Comparison of ENCODE assay signal across 18 cellular contexts in the genomic region with DNA sequence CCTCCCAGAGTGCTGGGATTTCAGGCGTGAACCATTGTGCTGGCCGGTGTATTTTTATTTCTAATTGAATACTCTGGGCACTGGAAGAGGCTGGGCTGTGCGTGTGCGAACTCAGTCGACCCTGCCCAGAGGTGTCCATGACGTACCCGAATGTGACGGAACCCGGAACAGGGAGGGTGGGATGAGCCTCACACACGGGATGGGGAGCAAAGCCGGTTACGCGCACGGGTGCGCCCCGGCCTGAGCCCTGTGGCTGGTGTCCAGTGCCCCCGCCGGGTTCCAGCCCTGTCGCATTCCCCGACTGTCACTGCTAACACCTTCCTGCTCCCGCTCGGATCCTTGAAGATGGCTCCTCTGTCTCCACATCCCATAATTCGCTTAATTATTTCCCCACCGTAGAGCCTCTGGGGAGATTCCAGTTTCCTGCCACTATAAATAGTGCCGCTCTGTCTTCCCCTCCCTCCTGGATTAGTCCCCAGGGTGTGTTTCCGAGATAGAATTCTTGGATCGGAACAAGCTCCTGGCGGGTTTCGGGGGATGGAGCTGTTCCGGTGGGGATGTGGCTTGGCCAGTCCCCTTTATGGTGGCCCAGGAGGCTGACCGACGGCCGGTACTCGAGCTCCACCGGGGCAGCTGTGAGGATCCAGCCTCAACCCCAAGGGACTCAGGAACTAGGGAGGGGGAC. TPM values are rescaled to one million over a fixed set of nuclear protein-coding genes. Genes with fewer than 3 reads are reported as not detected.
DNase-seq lines count a peak whose midpoint lies in the region; ATAC-seq and TF ChIP-seq lines count a peak whose summit lies in the region.
"Had no signal": no experiment of that assay in that cellular context is flagged by ENCODE, and none has a peak within 500 bp of the region (broad histone marks: within the 10 kb centered on the region; RNA-seq: fewer than 3 reads in every experiment).

No MANE protein-coding gene starts in this region.

- WGBS in spleen, 5 donors = 69 to 89% (median 84%) methylated on average over 30 to 35 of the region's 35 CpGs

- no peak overlapping the region for H3K4me3 ChIP-seq in HEK293 (ENCODE audit: low read depth, low read length)
- H3K4me3 ChIP-seq in coronary artery = peak overlapping the region; percentile 65
- H3K4me3 ChIP-seq in spleen = no peak overlapping the region
- H3K4me3 ChIP-seq: colonic mucosa, K562, smooth muscle cell had no signal

- H3K9me3 Mint-ChIP-seq in T-helper 2 cell treated with Interferon-gamma antibody and Interleukin-4, amounts not matched to agents 5 μg/mL and 100 μg/mL, for 36 hours = no peaks in the 10 kb centered on the region
- H3K9me3 Mint-ChIP-seq: activated naive CD4-positive, alpha-beta T cell treated with anti-CD3 and anti-CD28 coated beads, Interleukin-2, amount 50 U/mL, for 72 hours; T-cell had no signal

- intact Hi-C loops in spleen (cut with DNase I; ENCODE audit: low total_unique reads) = no loop called here

- CTCF ChIA-PET in HEK293 (lab: Yijun Ruan, JAX) = no interaction called here

- H3K36me3 ChIP-seq in HEK293 (ENCODE audit: control insufficient read depth in 2 of 2, insufficient read depth in 1 of 2, low read length in 2 of 2) = peaks cover 0 to 17% of the 10 kb centered on the region in 2 experiments; a peak in 2 of 3 replicates
- peaks cover 0 to 91% (median 51%) of the 10 kb centered on the region in 6 donors for H3K36me3 ChIP-seq in spleen
- H3K36me3 ChIP-seq: colonic mucosa had no signal

- H3K9me3 ChIP-seq in HEK293 (ENCODE audit: control insufficient read depth, insufficient read depth, low read depth, low read length) (no peaks in the 10 kb centered on the region), spleen (no peaks in the 10 kb centered on the region)
- H3K9me3 ChIP-seq: BE2C, colonic mucosa had no signal

- H3K27me3 ChIP-seq in spleen (replicated peaks in 1 of 7) = no peaks in the 10 kb centered on the region
- H3K27me3 ChIP-seq: BE2C, colonic mucosa had no signal

- TF ChIP-seq POLR2A in spleen (IDR thresholded peaks at IDR 0.05) = no peak

- TF ChIP-seq CTCF in HEK293 (tag by site-specific recombination; IDR thresholded peaks at IDR 0.05) = no peak
- TF ChIP-seq CTCF in coronary artery (IDR thresholded peaks at IDR 0.05) = no peak
- no peak for TF ChIP-seq CTCF in spleen (IDR thresholded peaks at IDR 0.05 in 8 of 11, conservative IDR thresholded peaks at IDR 0.05 in 3 of 11)

- POLR2A ChIA-PET in HEK293 (lab: Yijun Ruan, JAX) = no interaction called here

- H3K4me1 ChIP-seq in HEK293 (ENCODE audit: control insufficient read depth, insufficient read depth, low read length) (no peaks in the 10 kb centered on the region), spleen (peaks cover 14 to 90% (median 74%) of the 10 kb centered on the region in 6 donors)

- H3K27ac ChIP-seq in HEK293 (ENCODE audit: extremely low read depth, low read depth, low read length) (no peak overlapping the region), coronary artery (peak overlapping the region; percentile 64 to 87), spleen (peak overlapping the region; percentile 53 to 95 (median 84))
- H3K27ac ChIP-seq: colonic mucosa had no signal

- no peaks in the 10 kb centered on the region for H3K27me3 Mint-ChIP-seq in T-helper 2 cell treated with Interferon-gamma antibody and Interleukin-4, amounts not matched to agents 5 μg/mL and 100 μg/mL, for 36 hours (ENCODE audit: low read depth)
- H3K27me3 Mint-ChIP-seq: T-cell had no signal

- H3K36me3 Mint-ChIP-seq in T-helper 2 cell treated with Interferon-gamma antibody and Interleukin-4, amounts not matched to agents 5 μg/mL and 100 μg/mL, for 36 hours (ENCODE audit: low read depth) = peaks cover 6% of the 10 kb centered on the region
- H3K36me3 Mint-ChIP-seq: activated naive CD4-positive, alpha-beta T cell treated with anti-CD3 and anti-CD28 coated beads, Interleukin-2, amount 50 U/mL, for 72 hours had no signal

- no peaks in the 10 kb centered on the region for H3K4me1 Mint-ChIP-seq in T-helper 2 cell treated with Interferon-gamma antibody and Interleukin-4, amounts not matched to agents 5 μg/mL and 100 μg/mL, for 36 hours (ENCODE audit: low read depth)

- H3K4me3 Mint-ChIP-seq in T-helper 2 cell treated with Interferon-gamma antibody and Interleukin-4, amounts not matched to agents 5 μg/mL and 100 μg/mL, for 36 hours = no peak overlapping the region
- H3K4me3 Mint-ChIP-seq: T-cell had no signal

- no peak overlapping the region for H3K27ac Mint-ChIP-seq in T-helper 2 cell treated with Interferon-gamma antibody and Interleukin-4, amounts not matched to agents 5 μg/mL and 100 μg/mL, for 36 hours
- H3K27ac Mint-ChIP-seq: activated naive CD4-positive, alpha-beta T cell treated with anti-CD3 and anti-CD28 coated beads, Interleukin-2, amount 50 U/mL, for 72 hours; T-cell had no signal

- ATAC-seq in HG02870 (IDR thresholded peaks at IDR 0.05; ENCODE audit: unreplicated experiment) (no peak), HG03097 (IDR thresholded peaks at IDR 0.05; ENCODE audit: low FRiP score, unreplicated experiment) (no peak)
- ATAC-seq: K562, T-cell had no signal

- no peak for DNase-seq in coronary artery (ENCODE audit: low spot score)
- peak; percentile 82 for DNase-seq in hepatic stellate cell (ENCODE audit: low spot score)
- DNase-seq in spleen = peak; percentile 76
- DNase-seq in activated CD4-positive, alpha-beta T cell treated with anti-CD3 and anti-CD28 coated beads for 4 hours = no peak
- no peak for DNase-seq in T-helper 2 cell treated with Interferon-gamma antibody and Interleukin-4, amounts not matched to agents 5 μg/mL and 100 μg/mL, for 36 hours (ENCODE audit: low spot score)
- DNase-seq: activated CD4-positive, alpha-beta T cell treated with anti-CD3 and anti-CD28 coated beads for 1 hour; activated T-cell treated with anti-CD3 and anti-CD28 coated beads for 4 hours; BE2C; colonic mucosa; DMS 273 treated with DMSO at 0.1 percent for 48 hours; NCI-H446 treated with DMSO at 0.1 percent for 48 hours; T-cell had no signal

TF ChIP-seq in HEK293, 187 proteins besides CTCF, POLR2A, EP300 and RAD21:
- no peak for TF ChIP-seq ZNF596 (tag by site-specific recombination; IDR thresholded peaks at IDR 0.05)
- no peak for TF ChIP-seq FEZF1 (tag by site-specific recombination; IDR thresholded peaks at IDR 0.05)
- TF ChIP-seq IKZF3 (tag by site-specific recombination; IDR thresholded peaks at IDR 0.05) = 0 out of 2 replicates have a peak, but pooled peaks have one; percentile 20
- TF ChIP-seq HOXC10 (CRISPR knock-in tag; IDR thresholded peaks at IDR 0.05) = no peak
- TF ChIP-seq ZNF341 (tag by site-specific recombination; IDR thresholded peaks at IDR 0.05; ENCODE audit: low read depth) = 0 out of 2 replicates have a peak, but pooled peaks have one; percentile 14
- no peak for TF ChIP-seq GLIS1 (tag by site-specific recombination; IDR thresholded peaks at IDR 0.05)
- 0 out of 2 replicates have a peak, but pooled peaks have one; percentile 45 for TF ChIP-seq ZNF600 (tag by site-specific recombination; IDR thresholded peaks at IDR 0.05)
TF ChIP-seq in HEK293: peak in this region for 3.

RNA-seq across cellular contexts. Expression of a gene that starts 22.0 kb away (rescaled TPM):
- 100 to 1,000 TPM in 5 of 7 donors, 10 to 100 TPM in 2; 51.7 to 230 (median 168) TPM for total RNA-seq in spleen
- 10 to 100 TPM; 16.2 to 62.0 (median 29.8) TPM for polyA plus RNA-seq in spleen

RNA-seq across cellular contexts. Expression of a gene that starts 48.3 kb away (rescaled TPM):
- 100 to 1,000 TPM; 138 to 275 (median 216) TPM for total RNA-seq in spleen
- 100 to 1,000 TPM; 480 to 562 (median 522) TPM for polyA plus RNA-seq in spleen

RNA-seq across cellular contexts. Expression of a gene that starts 53.5 kb away (rescaled TPM):
- 10 to 100 TPM; 52.1 to 85.0 (median 75.3) TPM for total RNA-seq in spleen
- 100 to 1,000 TPM in 1 of 3 donors, 10 to 100 TPM in 2; 44.0 to 107 (median 46.7) TPM for polyA plus RNA-seq in spleen

RNA-seq across cellular contexts. Expression of a gene that starts 56.9 kb away (rescaled TPM):
- 100 to 1,000 TPM; 106 to 152 (median 123) TPM for total RNA-seq in spleen
- polyA plus RNA-seq in spleen = 100 to 1,000 TPM in 2 of 3 donors, 10 to 100 TPM in 1; 70.8 to 144 (median 105) TPM

Comparison
In these comparisons a context has a peak if more than half of its experiments do, and no peak if none do; other contexts are left out.
1. DNase-seq: peak in hepatic stellate cell (single experiment) and spleen (single experiment); none in coronary artery (single experiment), activated CD4-positive, alpha-beta T cell treated with anti-CD3 and anti-CD28 coated beads for 4 hours (0 of 2) and T-helper 2 cell treated with Interferon-gamma antibody and Interleukin-4, amounts not matched to agents 5 μg/mL and 100 μg/mL, for 36 hours (single experiment).